Comparison of ENCODE assay signal across 8 cellular contexts in genomic region chr1:112396668-112397025, GRCh38. TPM values are rescaled to one million over a fixed set of nuclear protein-coding genes. Genes with fewer than 3 reads are reported as not detected.
DNase-seq lines count a peak whose midpoint lies in the region; ATAC-seq and TF ChIP-seq lines count a peak whose summit lies in the region.

No MANE protein-coding gene starts in this region.

- H3K9me3 ChIP-seq in T-helper 17 cell (ENCODE audit: control insufficient read depth, low read length, poor library complexity, severe bottlenecking), result no peaks in the 10 kb centered on the region

- H3K4me1 ChIP-seq in foreskin keratinocyte, result peaks cover 34% of the 10 kb centered on the region

- no peaks in the 10 kb centered on the region for H3K9me3 Mint-ChIP-seq in activated CD4-positive, alpha-beta T cell treated with anti-CD3 and anti-CD28 coated beads, Interleukin-2, amount 10 ng/mL, durations not matched to agents 24 days and 14 days

- no peak for DNase-seq in activated CD4-positive, alpha-beta T cell treated with anti-CD3 and anti-CD28 coated beads, Interleukin-2, amount 10 ng/mL, durations not matched to agents 24 days and 14 days
- DNase-seq in activated CD4-positive, alpha-beta T cell treated with anti-CD3 and anti-CD28 coated beads, Interleukin-2, amount 50 U/mL, for 1 hour, result no peak
- no peak for DNase-seq in T-helper 17 cell
- no peak for DNase-seq in foreskin keratinocyte
- no peak for DNase-seq in skeletal muscle cell (ENCODE audit: low read depth)
- DNase-seq in COLO668 (lab: John Stamatoyannopoulos, UW; ENCODE audit: unreplicated experiment), result no peak

- TF ChIP-seq CTCF in foreskin keratinocyte (conservative IDR thresholded peaks at IDR 0.05), result no peak

- H3K4me3 Mint-ChIP-seq in activated CD4-positive, alpha-beta T cell treated with anti-CD3 and anti-CD28 coated beads, Interleukin-2, amount 10 ng/mL, durations not matched to agents 24 days and 14 days, result peak overlapping the region; percentile 89
- H3K4me3 Mint-ChIP-seq in T-helper 17 cell, result peak overlapping the region; percentile 95

- H3K27ac ChIP-seq in foreskin keratinocyte, result peak overlapping the region; percentile 73

- H3K27ac Mint-ChIP-seq in activated CD4-positive, alpha-beta T cell treated with anti-CD3 and anti-CD28 coated beads, Interleukin-2, amount 10 ng/mL, durations not matched to agents 24 days and 14 days, result no peak overlapping the region
- peak overlapping the region; percentile 74 for H3K27ac Mint-ChIP-seq in T-helper 17 cell

- H3K4me1 Mint-ChIP-seq in activated CD4-positive, alpha-beta T cell treated with anti-CD3 and anti-CD28 coated beads, Interleukin-2, amount 10 ng/mL, durations not matched to agents 24 days and 14 days, result peaks cover 29% of the 10 kb centered on the region
- peaks cover 25% of the 10 kb centered on the region for H3K4me1 Mint-ChIP-seq in T-helper 17 cell

- H3K4me3 ChIP-seq in skeletal muscle cell (ENCODE audit: low read depth, low read length), result peak overlapping the region; percentile 100

- no peaks in the 10 kb centered on the region for H3K27me3 ChIP-seq in foreskin keratinocyte

- intact Hi-C loops in activated CD4-positive, alpha-beta T cell treated with anti-CD3 and anti-CD28 coated beads, Interleukin-2, amount 10 ng/mL, durations not matched to agents 24 days and 14 days (cut with micrococcal nuclease), result loop anchor here (1.0 to 10.0 kb wide), 5 partner anchors 70 to 678 kb away; partner anchors contain the start of genes CAPZA1, LRIG2, SLC16A1 and ST7L

- ATAC-seq in T-helper 17 cell, result no peak
- ATAC-seq in foreskin keratinocyte, result no peak
- no peak for ATAC-seq in GM19455 (IDR thresholded peaks at IDR 0.05; ENCODE audit: unreplicated experiment)
- ATAC-seq in GM21576 (IDR thresholded peaks at IDR 0.05; ENCODE audit: unreplicated experiment), result no peak

- H3K36me3 Mint-ChIP-seq in activated CD4-positive, alpha-beta T cell treated with anti-CD3 and anti-CD28 coated beads, Interleukin-2, amount 10 ng/mL, durations not matched to agents 24 days and 14 days (ENCODE audit: low read depth), result no peaks in the 10 kb centered on the region
- H3K36me3 Mint-ChIP-seq in T-helper 17 cell (ENCODE audit: low read depth), result no peaks in the 10 kb centered on the region

- H3K27me3 Mint-ChIP-seq in activated CD4-positive, alpha-beta T cell treated with anti-CD3 and anti-CD28 coated beads, Interleukin-2, amount 10 ng/mL, durations not matched to agents 24 days and 14 days, result peaks cover 10% of the 10 kb centered on the region
- H3K27me3 Mint-ChIP-seq in T-helper 17 cell, result peaks cover 22% of the 10 kb centered on the region

RNA-seq across cellular contexts. Expression of gene CTTNBP2NL, which starts 0.6 kb away (rescaled TPM):
- 3.9 and 4.1 TPM in 2 replicates for total RNA-seq in activated CD4-positive, alpha-beta T cell treated with anti-CD3 and anti-CD28 coated beads, Interleukin-2, amount 10 ng/mL, durations not matched to agents 24 days and 14 days
- under 1 TPM; 0.45 to 0.91 TPM for total RNA-seq in T-helper 17 cell
- 23.7 and 23.8 TPM in 2 replicates for total RNA-seq in foreskin keratinocyte
- 6.1 and 6.7 TPM in 2 replicates for polyA plus RNA-seq in foreskin keratinocyte
